ENCODE assay signal across 21 cellular contexts in the genomic region with DNA sequence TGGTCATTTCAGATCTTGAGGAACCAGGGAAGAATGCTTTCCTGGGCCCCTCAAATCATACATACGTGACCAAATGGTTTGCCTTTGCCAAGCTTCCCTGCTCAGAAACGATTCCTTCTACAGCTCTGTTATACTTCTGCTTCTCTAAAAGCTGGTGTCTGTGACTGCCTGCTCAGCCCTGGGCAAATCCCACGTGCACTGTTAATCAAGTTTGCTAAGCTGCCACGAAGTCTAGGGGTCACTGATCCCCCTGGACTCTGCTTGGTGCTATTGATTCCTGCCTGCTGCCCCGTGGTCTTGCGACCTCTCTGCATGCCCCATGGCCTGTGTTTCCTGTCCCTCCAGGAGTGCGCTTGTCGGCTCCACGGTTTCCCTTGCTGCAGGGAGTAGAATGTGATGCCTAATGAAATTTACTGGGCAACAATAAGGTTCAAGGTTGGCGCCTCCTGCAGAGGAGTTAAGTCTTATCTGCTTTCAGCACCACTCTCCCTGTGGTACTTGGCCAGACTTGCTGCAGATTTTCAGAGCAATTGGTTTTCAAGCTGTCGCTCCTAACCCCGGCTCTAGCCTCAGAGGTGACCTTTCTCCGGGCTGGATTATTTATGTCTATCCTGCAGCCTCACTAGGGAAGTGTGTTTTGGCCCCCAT.
DNase-seq lines count a peak whose midpoint lies in the region; ATAC-seq and TF ChIP-seq lines count a peak whose summit lies in the region.
"Had no signal": no experiment of that assay in that cellular context is flagged by ENCODE, and none has a peak within 500 bp of the region (broad histone marks: within the 10 kb centered on the region; RNA-seq: fewer than 3 reads in every experiment).

No MANE protein-coding gene starts in this region.

- no peaks in the 10 kb centered on the region for H3K9me3 Mint-ChIP-seq in activated CD4-positive, alpha-beta T cell treated with anti-CD3 and anti-CD28 coated beads for 36 hours (ENCODE audit: low read depth)

- TF ChIP-seq CTCF in WERI-Rb-1 (IDR thresholded peaks at IDR 0.05; ENCODE audit: low read depth, low read length), result no peak

- no peak overlapping the region for H3K4me3 Mint-ChIP-seq in activated CD4-positive, alpha-beta T cell treated with anti-CD3 and anti-CD28 coated beads for 36 hours
- H3K4me3 Mint-ChIP-seq: mesothelial cell of epicardium had no signal

- H3K4me1 Mint-ChIP-seq in activated CD4-positive, alpha-beta T cell treated with anti-CD3 and anti-CD28 coated beads for 36 hours, result no peaks in the 10 kb centered on the region

- peak overlapping the region; percentile 77 for H3K27ac ChIP-seq in WERI-Rb-1
- H3K27ac ChIP-seq: colonic mucosa, GM23248, RWPE1 had no signal

- CTCF ChIA-PET in activated CD4-positive, alpha-beta T cell treated with anti-CD3 and anti-CD28 coated beads for 36 hours (lab: Charles Lee), result no interaction called here

- no peaks in the 10 kb centered on the region for H3K27me3 ChIP-seq in WERI-Rb-1 (ENCODE audit: insufficient read depth, low read depth, severe bottlenecking)
- H3K27me3 ChIP-seq: colonic mucosa had no signal

- POLR2A ChIA-PET in activated CD4-positive, alpha-beta T cell treated with anti-CD3 and anti-CD28 coated beads for 36 hours (lab: Charles Lee), result no interaction called here

- peaks cover 10% of the 10 kb centered on the region for H3K9me3 ChIP-seq in WERI-Rb-1 (ENCODE audit: severe bottlenecking)
- H3K9me3 ChIP-seq: colonic mucosa had no signal

- no peak overlapping the region for H3K27ac Mint-ChIP-seq in activated CD4-positive, alpha-beta T cell treated with anti-CD3 and anti-CD28 coated beads for 36 hours
- H3K27ac Mint-ChIP-seq: mesothelial cell of epicardium had no signal

- H3K36me3 Mint-ChIP-seq in activated CD4-positive, alpha-beta T cell treated with anti-CD3 and anti-CD28 coated beads for 36 hours (ENCODE audit: low read depth), result no peaks in the 10 kb centered on the region

- H3K4me3 ChIP-seq in WERI-Rb-1 (ENCODE audit: low read depth, low read length), result no peak overlapping the region; the same call in 1 of the 2 replicates
- H3K4me3 ChIP-seq: colonic mucosa, GM23248 had no signal

- H3K27me3 Mint-ChIP-seq in activated CD4-positive, alpha-beta T cell treated with anti-CD3 and anti-CD28 coated beads for 36 hours, result peaks cover 3% of the 10 kb centered on the region

- no peaks in the 10 kb centered on the region for H3K36me3 ChIP-seq in WERI-Rb-1
- H3K36me3 ChIP-seq: colonic mucosa had no signal

- DNase-seq in WERI-Rb-1 (peak; percentile 73), dermis microvascular lymphatic vessel endothelial cell (ENCODE audit: low read depth in 2 of 2) (peak; percentile 55 to 63), islet precursor cell (peak; percentile 49), sciatic nerve (ENCODE audit: low spot score) (no peak), UCSD-AML1 (lab: John Stamatoyannopoulos, UW; ENCODE audit: unreplicated experiment) (no peak), head of caudate nucleus (no peak)
- DNase-seq in activated CD4-positive, alpha-beta T cell treated with anti-CD3 and anti-CD28 coated beads for 36 hours, result no peak
- DNase-seq: activated CD4-positive, alpha-beta T cell treated with anti-CD3 and anti-CD28 coated beads, Interleukin-2, amount 50 U/mL, for 4 hours; anterior cingulate cortex; colonic mucosa; DND-41; GM23248; NCI-H2029; NCI-H446; NK-92 treated with Interleukin-12 subunit alpha and Interleukin-12 subunit beta, amount 100 ng/mL, for 24 hours; occipital lobe; stimulated activated CD4-positive, alpha-beta T cell treated with anti-CD3 and anti-CD28 coated beads, Interleukin-2, amount 100 ng/mL, for 48 hours; SW 1271 had no signal

- intact Hi-C loops in sciatic nerve (cut with DNase I), result no loop called here
- intact Hi-C loops in head of caudate nucleus (cut with DNase I), result no loop called here
- intact Hi-C loops in activated CD4-positive, alpha-beta T cell treated with anti-CD3 and anti-CD28 coated beads for 36 hours (cut with DNase I, micrococcal nuclease), result no loop called here

- ATAC-seq in sciatic nerve, result peak; percentile 67
- no peak for ATAC-seq in activated CD4-positive, alpha-beta T cell treated with anti-CD3 and anti-CD28 coated beads for 36 hours
- no peak for ATAC-seq in GM21526 (IDR thresholded peaks at IDR 0.05; ENCODE audit: low FRiP score, unreplicated experiment)

Comparison
In these comparisons a context has a peak if more than half of its experiments do, and no peak if none do; other contexts are left out.
1. DNase-seq: peak in WERI-Rb-1 (single experiment), dermis microvascular lymphatic vessel endothelial cell (2 of 2) and islet precursor cell (single experiment); none in sciatic nerve (single experiment), UCSD-AML1 (single experiment), head of caudate nucleus (0 of 42) and activated CD4-positive, alpha-beta T cell treated with anti-CD3 and anti-CD28 coated beads for 36 hours (single experiment).